In genomic region chr11:35825386-35825785, GRCh38 we compare ENCODE assay signal across 21 cellular contexts.
"Had no signal": no experiment of that assay in that cellular context is flagged by ENCODE, and none has a peak within 500 bp of the region (broad histone marks: within the 10 kb centered on the region; RNA-seq: fewer than 3 reads in every experiment).

No MANE protein-coding gene starts in this region.

- ATAC-seq: activated CD8-positive, alpha-beta T cell treated with anti-CD3 and anti-CD28 coated beads, Interleukin-2, amount 10 ng/mL, durations not matched to agents 7 days and 5 days; Panc1 had no signal

- DNase-seq: activated CD4-positive, alpha-beta T cell treated with anti-CD3 and anti-CD28 coated beads, Interleukin-2, amount 10 ng/mL, durations not matched to agents 7 days and 5 days; activated CD4-positive, alpha-beta T cell treated with anti-CD3 and anti-CD28 coated beads, Interleukin-2, amount 50 U/mL, for 48 hours; activated CD8-positive, alpha-beta T cell treated with anti-CD3 and anti-CD28 coated beads, Interleukin-2, amount 10 ng/mL, durations not matched to agents 7 days and 5 days; activated gamma-delta T cell; activated naive CD4-positive, alpha-beta T cell treated with Interleukin-2 at 50 U/mL for 16 hours; activated naive CD8-positive, alpha-beta T cell treated with anti-CD3 and anti-CD28 coated beads, Interleukin-2, amount 10 ng/mL, durations not matched to agents 7 days and 5 days; activated T-cell treated with anti-CD3 and anti-CD28 coated beads, Interleukin-2, amount 50 U/mL, for 24 hours; amygdala; colonic mucosa; KG1; NCI-H1092 treated with DMSO at 0.1 percent for 48 hours; NCI-H1436 treated with DMSO at 0.1 percent for 48 hours; NCI-H1930; NCI-H2081 treated with DMSO at 0.1 percent for 48 hours; NCI-H510A; NCI-H526; NCI-H774; SHP77; SJCRH30; T1000 had no signal
